11 cellular contexts compared by ENCODE assay signal in the genomic region with DNA sequence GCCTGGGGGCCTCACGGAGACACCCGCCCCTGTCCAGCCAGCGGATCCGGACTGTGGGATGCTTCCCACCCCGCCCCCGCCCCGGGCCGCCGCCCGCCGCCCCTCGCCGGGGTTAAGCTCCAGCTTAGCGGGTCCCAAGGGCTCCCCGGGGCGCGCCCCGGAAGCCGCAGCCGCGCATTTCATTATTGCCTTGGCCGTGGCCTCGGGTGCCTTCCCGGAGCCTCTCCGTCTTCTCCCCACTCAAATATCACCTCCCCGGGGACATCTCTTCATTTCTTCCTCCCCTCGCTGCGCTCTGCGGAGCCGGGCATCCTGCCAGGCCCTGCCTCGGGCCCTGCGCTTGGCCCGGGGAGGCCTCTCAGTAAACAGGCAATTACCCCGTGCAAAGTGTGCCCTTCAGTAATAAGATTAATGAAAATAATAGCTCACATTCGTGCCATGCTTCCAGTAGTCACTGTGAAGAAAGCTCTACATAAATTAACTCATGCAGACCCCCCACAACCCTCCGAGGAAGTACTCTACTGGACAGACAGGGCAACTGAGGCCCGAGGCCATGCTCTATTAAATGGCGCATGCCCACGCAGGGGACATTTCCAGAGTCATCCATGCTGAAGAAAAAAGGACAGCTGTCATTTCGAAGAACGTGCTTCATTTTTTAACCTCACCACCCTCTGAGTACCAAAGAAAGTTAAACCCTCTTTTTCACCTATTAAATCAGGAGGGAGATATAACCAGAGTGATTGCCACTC. TPM values are rescaled to one million over a fixed set of nuclear protein-coding genes. Genes with fewer than 3 reads are reported as not detected.
DNase-seq lines count a peak whose midpoint lies in the region; ATAC-seq lines count a peak whose summit lies in the region.
"Had no signal": no experiment of that assay in that cellular context is flagged by ENCODE, and none has a peak within 500 bp of the region (broad histone marks: within the 10 kb centered on the region; RNA-seq: fewer than 3 reads in every experiment).

No MANE protein-coding gene starts in this region.

- no peaks in the 10 kb centered on the region for H3K9me3 Mint-ChIP-seq in naive B cell
- H3K9me3 Mint-ChIP-seq in activated T-cell treated with anti-CD3 and anti-CD28 coated beads, Interleukin-2, amount 50 U/mL, for 24 hours = no peaks in the 10 kb centered on the region

- no peaks in the 10 kb centered on the region for H3K36me3 ChIP-seq in adipocyte (ENCODE audit: control insufficient read depth, insufficient read depth, low read length, severe bottlenecking)
- H3K36me3 ChIP-seq: neutrophil, SJSA1 had no signal

- peak overlapping the region in 7 of 8 donors; percentile 6 to 62 (median 51) for H3K4me3 Mint-ChIP-seq in naive B cell
- no peak overlapping the region for H3K4me3 Mint-ChIP-seq in activated T-cell treated with anti-CD3 and anti-CD28 coated beads, Interleukin-2, amount 50 U/mL, for 24 hours

- no peaks in the 10 kb centered on the region for H3K27me3 ChIP-seq in adipocyte (replicated peaks; ENCODE audit: control insufficient read depth, insufficient read depth, low read length)
- H3K27me3 ChIP-seq: SJSA1 had no signal

- H3K4me1 ChIP-seq in adipocyte (ENCODE audit: control insufficient read depth, insufficient read depth, low read length) = peaks cover 42% of the 10 kb centered on the region

- ATAC-seq in naive B cell (ENCODE audit: low read depth in 2 of 2) = peak; percentile 79 to 81
- ATAC-seq in HG02759 (IDR thresholded peaks at IDR 0.05; ENCODE audit: unreplicated experiment) = no peak

- peaks cover 5 to 22% (median 21%) of the 10 kb centered on the region in 3 donors for H3K4me1 Mint-ChIP-seq in naive B cell
- H3K4me1 Mint-ChIP-seq in activated T-cell treated with anti-CD3 and anti-CD28 coated beads, Interleukin-2, amount 50 U/mL, for 24 hours (ENCODE audit: low read depth) = no peaks in the 10 kb centered on the region

- no peaks in the 10 kb centered on the region for H3K9me3 ChIP-seq in adipocyte (ENCODE audit: control insufficient read depth, low read length)
- H3K9me3 ChIP-seq: neutrophil, SJSA1 had no signal

- DNase-seq in DMS 273 (lab: John Stamatoyannopoulos, UW; ENCODE audit: unreplicated experiment) (peak; percentile 87), NCI-H2029 (lab: John Stamatoyannopoulos, UW) (peak; percentile 46), adipocyte (ENCODE audit: low read depth) (no peak), naive B cell (peak; percentile 29), SW 1271 (lab: John Stamatoyannopoulos, UW) (no peak)
- DNase-seq in activated T-cell treated with anti-CD3 and anti-CD28 coated beads, Interleukin-2, amount 50 U/mL, for 24 hours = no peak
- no peak for DNase-seq in activated CD8-positive, alpha-beta memory T cell treated with anti-CD3 and anti-CD28 coated beads for 24 hours
- DNase-seq: head of caudate nucleus had no signal

- peaks cover 57 to 68% (median 60%) of the 10 kb centered on the region in 3 donors for H3K27me3 Mint-ChIP-seq in naive B cell
- peaks cover 54% of the 10 kb centered on the region for H3K27me3 Mint-ChIP-seq in activated T-cell treated with anti-CD3 and anti-CD28 coated beads, Interleukin-2, amount 50 U/mL, for 24 hours

- peak overlapping the region; percentile 36 for H3K4me3 ChIP-seq in adipocyte (ENCODE audit: low read length)
- H3K4me3 ChIP-seq: SJSA1 had no signal

- no peaks in the 10 kb centered on the region for H3K36me3 Mint-ChIP-seq in naive B cell
- no peaks in the 10 kb centered on the region for H3K36me3 Mint-ChIP-seq in activated T-cell treated with anti-CD3 and anti-CD28 coated beads, Interleukin-2, amount 50 U/mL, for 24 hours (ENCODE audit: low read depth)

- H3K27ac Mint-ChIP-seq in naive B cell = peak overlapping the region in 1 of 6 donors; percentile 21
- no peak overlapping the region for H3K27ac Mint-ChIP-seq in activated T-cell treated with anti-CD3 and anti-CD28 coated beads, Interleukin-2, amount 50 U/mL, for 24 hours

- H3K9ac ChIP-seq in adipocyte (ENCODE audit: low read length) = peak overlapping the region; percentile 44

RNA-seq across cellular contexts. Expression of a gene that starts 49.9 kb away (rescaled TPM):
- 1,000 to 10,000 TPM; 1,442 to 2,525 (median 1,701) TPM for polyA plus RNA-seq in naive B cell (ENCODE audit: low read depth in 6 of 6)

Comparison
In these comparisons a context has a peak if more than half of its experiments do, and no peak if none do; other contexts are left out.
1. DNase-seq: peak in DMS 273 (single experiment), NCI-H2029 (single experiment) and naive B cell (single experiment); none in adipocyte (single experiment), activated T-cell treated with anti-CD3 and anti-CD28 coated beads, Interleukin-2, amount 50 U/mL, for 24 hours (single experiment), SW 1271 (0 of 2) and activated CD8-positive, alpha-beta memory T cell treated with anti-CD3 and anti-CD28 coated beads for 24 hours (single experiment).